Comparison of ENCODE assay signal across 1 cellular context in genomic region chr20:64052987-64053840, GRCh38.
TF ChIP-seq lines count a peak whose summit lies in the region.

No MANE protein-coding gene starts in this region.

TF ChIP-seq in HepG2, 621 proteins besides CTCF, POLR2A, EP300 and RAD21 (continued from another document and continues in another):
- TF ChIP-seq ZNF646 (CRISPR knock-in tag; IDR thresholded peaks at IDR 0.05) (no peak; the same call in 1 of the 2 replicates), FIP1L1 (IDR thresholded peaks at IDR 0.05; ENCODE audit: borderline replicate concordance, insufficient read depth, low read depth, low read length) (no peak), SMARCC2 (IDR thresholded peaks at IDR 0.05) (no peak), NFIC (IDR thresholded peaks at IDR 0.05; ENCODE audit: low read length) (no peak), ZNF18 (CRISPR knock-in tag; IDR thresholded peaks at IDR 0.05; ENCODE audit: insufficient replicate concordance) (peak; percentile 90), ZNF598 (CRISPR knock-in tag; IDR thresholded peaks at IDR 0.05; ENCODE audit: borderline replicate concordance) (no peak; the same call in 1 of the 2 replicates), ZNF629 (CRISPR knock-in tag; conservative IDR thresholded peaks at IDR 0.05) (0 out of 2 replicates have a peak, but pooled peaks have one; percentile 16), ZNF691 (CRISPR knock-in tag; IDR thresholded peaks at IDR 0.05; ENCODE audit: borderline replicate concordance, low read depth) (peak; percentile 84; the same call in 1 of the 2 replicates), SNRNP70 (IDR thresholded peaks at IDR 0.05; ENCODE audit: low read depth, low read length) (no peak), JDP2 (CRISPR knock-in tag; IDR thresholded peaks at IDR 0.05; ENCODE audit: borderline replicate concordance) (no peak; the same call in 1 of the 2 replicates), ZNF205 (CRISPR knock-in tag; IDR thresholded peaks at IDR 0.05) (peak; percentile 21; the same call in 1 of the 2 replicates), HOXA5 (CRISPR knock-in tag; IDR thresholded peaks at IDR 0.05) (no peak), PCBP1 (IDR thresholded peaks at IDR 0.05; ENCODE audit: borderline replicate concordance, low read depth, low read length) (no peak), XRCC5 (optimal IDR thresholded peaks at IDR 0.05; ENCODE audit: low read length) (peak; percentile 85), ETV6 (CRISPR knock-in tag; conservative IDR thresholded peaks at IDR 0.05) (no peak), YEATS2 (CRISPR knock-in tag; IDR thresholded peaks at IDR 0.05; ENCODE audit: borderline replicate concordance) (no peak; the same call in 1 of the 2 replicates), TFE3 (CRISPR knock-in tag; IDR thresholded peaks at IDR 0.05) (no peak), ETS1 (CRISPR knock-in tag; IDR thresholded peaks at IDR 0.05) (no peak), ZBTB1 (CRISPR knock-in tag; IDR thresholded peaks at IDR 0.05; ENCODE audit: borderline replicate concordance) (no peak), SIN3B (IDR thresholded peaks at IDR 0.05; ENCODE audit: low read length) (no peak), KMT2B (CRISPR knock-in tag; IDR thresholded peaks at IDR 0.05) (peak; percentile 52; the same call in 1 of the 2 replicates), SYNCRIP (IDR thresholded peaks at IDR 0.05; ENCODE audit: insufficient read depth, low read depth, low read length) (no peak), SMAD9 (CRISPR knock-in tag; IDR thresholded peaks at IDR 0.05) (no peak), SNAPC5 (CRISPR knock-in tag; IDR thresholded peaks at IDR 0.05; ENCODE audit: borderline replicate concordance) (0 out of 2 replicates have a peak, but pooled peaks have one; percentile 51), ZBTB14 (CRISPR knock-in tag; IDR thresholded peaks at IDR 0.05) (no peak), PATZ1 (CRISPR knock-in tag; IDR thresholded peaks at IDR 0.05) (peak; percentile 59), BCL3 (CRISPR knock-in tag; IDR thresholded peaks at IDR 0.05) (no peak), ZNF672 (CRISPR knock-in tag; IDR thresholded peaks at IDR 0.05) (peak; percentile 34; the same call in 1 of the 2 replicates), FOXM1 (CRISPR knock-in tag; IDR thresholded peaks at IDR 0.05) (no peak), KDM5A (IDR thresholded peaks at IDR 0.05; ENCODE audit: borderline replicate concordance, low read length) (no peak), GLMP (CRISPR knock-in tag; IDR thresholded peaks at IDR 0.05; ENCODE audit: borderline replicate concordance) (no peak), ESRRA (CRISPR knock-in tag; IDR thresholded peaks at IDR 0.05; ENCODE audit: low read depth) (0 out of 2 replicates have a peak, but pooled peaks have one; percentile 25), ARHGAP35 (CRISPR knock-in tag; IDR thresholded peaks at IDR 0.05; ENCODE audit: borderline replicate concordance) (peak; percentile 91; the same call in 1 of the 2 replicates), HNRNPH1 (optimal IDR thresholded peaks at IDR 0.05; ENCODE audit: low read depth, low read length) (peak; percentile 44), TAF1 (CRISPR knock-in tag; IDR thresholded peaks at IDR 0.05) (no peak), ZSCAN30 (CRISPR knock-in tag; IDR thresholded peaks at IDR 0.05) (no peak), HNRNPLL (IDR thresholded peaks at IDR 0.05; ENCODE audit: low read depth, low read length, poor library complexity, severe bottlenecking) (peak; percentile 12), MED1 (CRISPR knock-in tag; IDR thresholded peaks at IDR 0.05) (peak; percentile 61), ZHX1 (CRISPR knock-in tag; IDR thresholded peaks at IDR 0.05; ENCODE audit: low read depth) (no peak), TBP (CRISPR knock-in tag; IDR thresholded peaks at IDR 0.05) (no peak)
